ENCODE assay signal across 1 cellular context in the genomic region with DNA sequence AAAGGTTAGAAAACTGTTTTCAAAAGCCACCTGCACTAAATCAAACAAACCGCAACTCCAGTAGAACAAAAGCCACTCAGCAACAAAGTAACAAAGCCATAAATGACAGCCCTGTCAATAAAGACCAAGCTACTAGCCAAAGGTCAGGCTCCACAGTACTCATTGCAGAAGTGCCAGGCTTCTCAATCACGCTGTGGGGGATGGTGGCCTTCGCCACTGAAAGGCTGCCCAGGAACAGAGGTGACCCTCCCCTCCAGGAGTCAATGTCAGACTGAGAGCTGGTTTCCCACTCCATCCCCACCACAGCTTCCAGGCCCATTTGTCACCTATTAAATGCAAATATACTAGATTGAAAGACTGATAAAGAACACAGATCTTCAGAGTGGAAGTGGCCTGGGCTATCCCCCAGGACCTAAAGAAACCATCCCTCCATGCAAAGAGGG.
TF ChIP-seq lines count a peak whose summit lies in the region.

No MANE protein-coding gene starts in this region.

TF ChIP-seq in SK-N-SH treated with all-trans-retinoic acid at 6 μM for 48 hours, 23 proteins besides CTCF, POLR2A, EP300 and RAD21 (continued from another document):
- no peak for TF ChIP-seq ARNTL (CRISPR knock-in tag; IDR thresholded peaks at IDR 0.05; ENCODE audit: borderline replicate concordance, low read depth)
- no peak for TF ChIP-seq ZFP3 (CRISPR knock-in tag; IDR thresholded peaks at IDR 0.05)
- TF ChIP-seq ZC3H10 (CRISPR knock-in tag; IDR thresholded peaks at IDR 0.05): no peak
- no peak for TF ChIP-seq OSR1 (CRISPR knock-in tag; IDR thresholded peaks at IDR 0.05)
- no peak for TF ChIP-seq ZNF8 (CRISPR knock-in tag; IDR thresholded peaks at IDR 0.05)
- TF ChIP-seq ZNF565 (CRISPR knock-in tag; conservative IDR thresholded peaks at IDR 0.05; ENCODE audit: low read depth): no peak
- TF ChIP-seq ISL1 (CRISPR knock-in tag; IDR thresholded peaks at IDR 0.05): no peak
- TF ChIP-seq TCF4 (CRISPR knock-in tag; IDR thresholded peaks at IDR 0.05; ENCODE audit: borderline replicate concordance): no peak
- no peak for TF ChIP-seq PATZ1 (CRISPR knock-in tag; IDR thresholded peaks at IDR 0.05; ENCODE audit: borderline replicate concordance)
